22 cellular contexts compared by ENCODE assay signal in genomic region chr22:45527456-45527855, GRCh38. TPM values are rescaled to one million over a fixed set of nuclear protein-coding genes. Genes with fewer than 3 reads are reported as not detected.
A peak's percentile ranks its signal among the peaks of the same experiment; 100 is the strongest.
DNase-seq lines count a peak whose midpoint lies in the region; FAIRE-seq and TF ChIP-seq lines count a peak whose summit lies in the region.
"Had no signal": no experiment of that assay in that cellular context is flagged by ENCODE, and none has a peak within 500 bp of the region (broad histone marks: within the 10 kb centered on the region; RNA-seq: fewer than 3 reads in every experiment).

No MANE protein-coding gene starts in this region.

- H3K4me1 ChIP-seq in transverse colon (peaks cover 0 to 4% (median 2%) of the 10 kb centered on the region in 4 donors), kidney (ENCODE audit: control insufficient read depth in 1 of 2, insufficient read depth in 1 of 2, low read depth in 1 of 2, low read length in 2 of 2) (no peaks in the 10 kb centered on the region)
- H3K4me1 ChIP-seq: BLaER1 had no signal

- no peaks in the 10 kb centered on the region for H3K27me3 ChIP-seq in transverse colon
- H3K27me3 ChIP-seq: BLaER1, SJCRH30 had no signal

- TF ChIP-seq EP300 in transverse colon (IDR thresholded peaks at IDR 0.05; ENCODE audit: low read depth) = no peak

- H3K4me3 Mint-ChIP-seq in brain (no peak overlapping the region), mesothelial cell of epicardium (no peak overlapping the region)
- H3K4me3 Mint-ChIP-seq: CD4-positive, alpha-beta T cell had no signal

- FAIRE-seq in kidney (lab: Jason Lieb, UNC) = no peak
- FAIRE-seq: H54, HTR-8/SVneo had no signal

- no peak for DNase-seq in mesothelial cell of epicardium (ENCODE audit: low spot score in 2 of 2, unreplicated experiment in 2 of 2)
- DNase-seq in transverse colon = no peak
- DNase-seq in middle frontal gyrus (ENCODE audit: extremely low spot score, low spot score) = no peak
- DNase-seq in kidney = no peak
- no peak for DNase-seq in AML-193 (lab: John Stamatoyannopoulos, UW)
- no peak for DNase-seq in NCI-H524 (lab: John Stamatoyannopoulos, UW)
- DNase-seq: CD4-positive, alpha-beta T cell; COR-L47; DMS79; NCI-H1092 treated with DMSO at 0.1 percent for 48 hours; NCI-H1436 treated with DMSO at 0.1 percent for 48 hours; NCI-H1930; NCI-H2227 treated with DMSO at 0.1 percent for 48 hours; NCI-H510A treated with DMSO at 0.1 percent for 48 hours; NCI-H774; NK-92 treated with Interleukin-12 subunit alpha and Interleukin-12 subunit beta, amount 100 ng/mL, for 24 hours; SJCRH30 had no signal

- H3K9me3 ChIP-seq in transverse colon = no peaks in the 10 kb centered on the region
- no peaks in the 10 kb centered on the region for H3K9me3 ChIP-seq in kidney (ENCODE audit: control insufficient read depth in 1 of 2, low read length in 2 of 2)
- H3K9me3 ChIP-seq: BLaER1, SJCRH30 had no signal

- H3K9me3 Mint-ChIP-seq in brain (no peaks in the 10 kb centered on the region), mesothelial cell of epicardium (no peaks in the 10 kb centered on the region)
- H3K9me3 Mint-ChIP-seq: CD4-positive, alpha-beta T cell had no signal

- TF ChIP-seq CTCF in brain (conservative IDR thresholded peaks at IDR 0.05) = no peak
- TF ChIP-seq CTCF in mesothelial cell of epicardium (IDR thresholded peaks at IDR 0.05; ENCODE audit: unreplicated experiment) = no peak
- no peak for TF ChIP-seq CTCF in transverse colon (IDR thresholded peaks at IDR 0.05)
- no peak for TF ChIP-seq CTCF in kidney (IDR thresholded peaks at IDR 0.05; ENCODE audit: borderline replicate concordance, extremely low read depth, insufficient read depth)

- WGBS in transverse colon (ENCODE audit: low coverage in 1 of 2), 2 donors = 94% methylated on average over 6 of the region's 6 CpGs; no CpG with 5 or more reads in 1 of the 2 donors

- H3K4me1 Mint-ChIP-seq in brain = peaks cover 31% of the 10 kb centered on the region
- peaks cover 34% of the 10 kb centered on the region for H3K4me1 Mint-ChIP-seq in mesothelial cell of epicardium

- H3K27ac ChIP-seq in transverse colon (peak overlapping the region in 3 of 4 donors; percentile 40 to 67 (median 55)), kidney (ENCODE audit: low read depth in 2 of 2, low read length in 2 of 2) (no peak overlapping the region)
- H3K27ac ChIP-seq: BLaER1, KMS-11, SJCRH30 had no signal

- no peak overlapping the region for H3K4me3 ChIP-seq in transverse colon
- no peak overlapping the region for H3K4me3 ChIP-seq in kidney (ENCODE audit: low read length in 2 of 2)
- H3K4me3 ChIP-seq: BLaER1, SJCRH30 had no signal

- H3K36me3 Mint-ChIP-seq in brain = peaks cover 29% of the 10 kb centered on the region
- peaks cover 10% of the 10 kb centered on the region for H3K36me3 Mint-ChIP-seq in mesothelial cell of epicardium

- no peaks in the 10 kb centered on the region for H3K36me3 ChIP-seq in transverse colon
- no peaks in the 10 kb centered on the region for H3K36me3 ChIP-seq in kidney (ENCODE audit: control insufficient read depth in 1 of 2, insufficient read depth in 2 of 2, low read length in 2 of 2)
- H3K36me3 ChIP-seq: SJCRH30 had no signal

- intact Hi-C loops in transverse colon (cut with DNase I; ENCODE audit: low total_unique reads) (no loop called here), kidney (cut with DNase I) (no loop called here)

- no peaks in the 10 kb centered on the region for H3K27me3 Mint-ChIP-seq in brain
- H3K27me3 Mint-ChIP-seq in mesothelial cell of epicardium (ENCODE audit: low read depth) = no peaks in the 10 kb centered on the region

- TF ChIP-seq POLR2A in transverse colon (IDR thresholded peaks at IDR 0.05) = no peak

- H3K27ac Mint-ChIP-seq in brain (peak overlapping the region in 4 of 5 experiments; percentile 66 to 70 (median 70)), mesothelial cell of epicardium (peak overlapping the region; percentile 36)
- H3K27ac Mint-ChIP-seq: CD4-positive, alpha-beta T cell had no signal

- in situ Hi-C loops in transverse colon (cut with MboI; ENCODE audit: low pct_ligation_motif_present in 1 of 4, low pct_unique_long_range_greater_than_20kb in 1 of 4, low sequenced_read_pairs in 3 of 4) = loop anchor here in 1 of 4 donors (25.0 kb wide), 1 partner anchor 265 kb away; no protein-coding TSS in a partner anchor

- H3K9ac ChIP-seq in kidney (ENCODE audit: low read length in 2 of 2) = no peak overlapping the region
- H3K9ac ChIP-seq: BLaER1, KMS-11 had no signal

RNA-seq across cellular contexts. Expression of gene FBLN1, which starts 24.8 kb away (rescaled TPM):
- polyA plus RNA-seq in brain (ENCODE audit: insufficient read depth, low read depth, low replicate concordance) = 135 TPM
- 283 to 297 TPM (median 296 TPM) in 3 replicates for total RNA-seq in mesothelial cell of epicardium
- total RNA-seq in transverse colon = 10 to 100 TPM; 48.6 to 92.1 (median 68.9) TPM
- total RNA-seq in kidney = 105 TPM
- 23.3 TPM for polyA plus RNA-seq in kidney (ENCODE audit: insufficient read depth, low read depth, low replicate concordance)
- total RNA-seq: CD4-positive, alpha-beta T cell had no signal

Comparison
In these comparisons a context has a peak if more than half of its experiments do, and no peak if none do; other contexts are left out.
1. H3K27ac ChIP-seq: peak in transverse colon (3 of 4); none in kidney (0 of 2).